ENCODE assay signal across 19 cellular contexts in genomic region chr20:21465799-21466198, GRCh38. TPM values are rescaled to one million over a fixed set of nuclear protein-coding genes. Genes with fewer than 3 reads are reported as not detected.
DNase-seq lines count a peak whose midpoint lies in the region; ATAC-seq, FAIRE-seq and TF ChIP-seq lines count a peak whose summit lies in the region.
"Had no signal": no experiment of that assay in that cellular context is flagged by ENCODE, and none has a peak within 500 bp of the region (broad histone marks: within the 10 kb centered on the region; RNA-seq: fewer than 3 reads in every experiment).

No MANE protein-coding gene starts in this region.

- no peaks in the 10 kb centered on the region for H3K4me1 Mint-ChIP-seq in activated T-cell treated with anti-CD3 and anti-CD28 coated beads, Interleukin-2, amount 50 U/mL, for 72 hours (ENCODE audit: low read depth)
- no peaks in the 10 kb centered on the region for H3K4me1 Mint-ChIP-seq in MCF 10A (ENCODE audit: insufficient read depth, unreplicated experiment)
- H3K4me1 Mint-ChIP-seq: CD4-positive, alpha-beta memory T cell had no signal

- CTCF ChIA-PET in MCF 10A (lab: Yijun Ruan, JAX): interaction anchor here (0.7 to 1.7 kb wide), 3 partner anchors 11 to 79 kb away, joined by 3 to 5 read pairs (median 3); no protein-coding TSS in a partner anchor

- DNase-seq in activated T-cell treated with anti-CD3 and anti-CD28 coated beads, Interleukin-2, amount 50 U/mL, for 72 hours: peak; percentile 1
- no peak for DNase-seq in activated T-cell treated with anti-CD3 and anti-CD28 coated beads, Interleukin-2, amount 50 U/mL, for 1 hour
- peak; percentile 27 for DNase-seq in GM12865 (ENCODE audit: low read depth)
- DNase-seq in GM12891 (ENCODE audit: insufficient read length, low spot score): no peak
- DNase-seq in MCF 10A (ENCODE audit: unreplicated experiment): no peak
- DNase-seq in NCI-H446 (lab: John Stamatoyannopoulos, UW): no peak
- DNase-seq: C1 segment of cervical spinal cord; CD4-positive, alpha-beta memory T cell; COR-L47; DMS153; DND-41; H7 had no signal

- peaks cover 0 to 7% of the 10 kb centered on the region in 2 donors for H3K9me3 Mint-ChIP-seq in activated T-cell treated with anti-CD3 and anti-CD28 coated beads, Interleukin-2, amount 50 U/mL, for 72 hours
- no peaks in the 10 kb centered on the region for H3K9me3 Mint-ChIP-seq in MCF 10A (ENCODE audit: unreplicated experiment)

- H3K27ac Mint-ChIP-seq in activated T-cell treated with anti-CD3 and anti-CD28 coated beads, Interleukin-2, amount 50 U/mL, for 72 hours: no peak overlapping the region
- H3K27ac Mint-ChIP-seq in MCF 10A (ENCODE audit: low read depth, unreplicated experiment): no peak overlapping the region
- H3K27ac Mint-ChIP-seq: CD4-positive, alpha-beta memory T cell had no signal

- TF ChIP-seq POLR2A in GM12891 (IDR thresholded peaks at IDR 0.05; ENCODE audit: low read depth, low read length): no peak

- peak; percentile 46 to 62 for ATAC-seq in activated T-cell treated with anti-CD3 and anti-CD28 coated beads, Interleukin-2, amount 50 U/mL, for 72 hours (replicated peaks in 1 of 2)
- ATAC-seq in HG02870 (IDR thresholded peaks at IDR 0.05; ENCODE audit: unreplicated experiment) (peak; percentile 91), HG02981 (IDR thresholded peaks at IDR 0.05; ENCODE audit: unreplicated experiment) (no peak)
- ATAC-seq: HCT116 had no signal

- H3K4me3 Mint-ChIP-seq in activated T-cell treated with anti-CD3 and anti-CD28 coated beads, Interleukin-2, amount 50 U/mL, for 72 hours: no peak overlapping the region
- no peak overlapping the region for H3K4me3 Mint-ChIP-seq in MCF 10A (ENCODE audit: unreplicated experiment)
- H3K4me3 Mint-ChIP-seq: CD4-positive, alpha-beta memory T cell had no signal

- POLR2A ChIA-PET in MCF 10A (lab: Yijun Ruan, JAX): no interaction called here

- H3K4me3 ChIP-seq in GM12865 (ENCODE audit: low read depth, low read length): no peak overlapping the region

- TF ChIP-seq CTCF in GM12865 (IDR thresholded peaks at IDR 0.05; ENCODE audit: insufficient read depth, low read depth, low read length, missing control alignments): no peak
- TF ChIP-seq CTCF in MCF 10A (IDR thresholded peaks at IDR 0.05; ENCODE audit: unreplicated experiment): no peak

- intact Hi-C loops in MCF 10A (cut with micrococcal nuclease): no loop called here

- BruUV-seq in MCF 10A (replicated peaks; lab: Mats Ljungman, UMichigan): no TSS peak

- no peak for FAIRE-seq in GM12891 (lab: Jason Lieb, UNC)
- FAIRE-seq: G401.6, GM12892, H1 had no signal

- peaks cover 26% of the 10 kb centered on the region for H3K27me3 Mint-ChIP-seq in activated T-cell treated with anti-CD3 and anti-CD28 coated beads, Interleukin-2, amount 50 U/mL, for 72 hours (ENCODE audit: low read depth)
- H3K27me3 Mint-ChIP-seq in MCF 10A (ENCODE audit: insufficient read depth, unreplicated experiment): no peaks in the 10 kb centered on the region

- H3K36me3 Mint-ChIP-seq in activated T-cell treated with anti-CD3 and anti-CD28 coated beads, Interleukin-2, amount 50 U/mL, for 72 hours (ENCODE audit: insufficient read depth in 2 of 2): peaks cover 0 to 2% of the 10 kb centered on the region in 2 donors
- no peaks in the 10 kb centered on the region for H3K36me3 Mint-ChIP-seq in MCF 10A (ENCODE audit: insufficient read depth, unreplicated experiment)
- H3K36me3 Mint-ChIP-seq: CD4-positive, alpha-beta memory T cell had no signal

TF ChIP-seq in GM12891, 5 proteins besides CTCF, POLR2A, EP300 and RAD21:
- TF ChIP-seq PAX5 (IDR thresholded peaks at IDR 0.05; ENCODE audit: insufficient read depth, low read length, severe bottlenecking): no peak
- TF ChIP-seq SPI1 (IDR thresholded peaks at IDR 0.05; ENCODE audit: low read depth, low read length): peak; percentile 28; the same call in 1 of the 2 replicates
TF ChIP-seq in GM12891: peak in this region for 1.

RNA-seq across cellular contexts. Expression of gene NKX2-2, which starts 48.1 kb away (rescaled TPM):
- not detected for total RNA-seq in activated T-cell treated with anti-CD3 and anti-CD28 coated beads, Interleukin-2, amount 50 U/mL, for 72 hours
- polyA plus RNA-seq in GM12891 (2012; ENCODE audit: low read depth, missing spikeins): not detected
- total RNA-seq in MCF 10A (2022): not detected in 2 replicates
- total RNA-seq: CD4-positive, alpha-beta memory T cell; H1 had no signal
- polyA plus RNA-seq: BJ; CD4-positive, alpha-beta memory T cell; H1 had no signal

Comparison
In these comparisons a context has a peak if more than half of its experiments do, and no peak if none do; other contexts are left out.
1. DNase-seq: peak in activated T-cell treated with anti-CD3 and anti-CD28 coated beads, Interleukin-2, amount 50 U/mL, for 72 hours (2 of 2) and GM12865 (single experiment); none in activated T-cell treated with anti-CD3 and anti-CD28 coated beads, Interleukin-2, amount 50 U/mL, for 1 hour (single experiment), GM12891 (single experiment), MCF 10A (single experiment) and NCI-H446 (0 of 2).